8 cellular contexts compared by ENCODE assay signal in the genomic region with DNA sequence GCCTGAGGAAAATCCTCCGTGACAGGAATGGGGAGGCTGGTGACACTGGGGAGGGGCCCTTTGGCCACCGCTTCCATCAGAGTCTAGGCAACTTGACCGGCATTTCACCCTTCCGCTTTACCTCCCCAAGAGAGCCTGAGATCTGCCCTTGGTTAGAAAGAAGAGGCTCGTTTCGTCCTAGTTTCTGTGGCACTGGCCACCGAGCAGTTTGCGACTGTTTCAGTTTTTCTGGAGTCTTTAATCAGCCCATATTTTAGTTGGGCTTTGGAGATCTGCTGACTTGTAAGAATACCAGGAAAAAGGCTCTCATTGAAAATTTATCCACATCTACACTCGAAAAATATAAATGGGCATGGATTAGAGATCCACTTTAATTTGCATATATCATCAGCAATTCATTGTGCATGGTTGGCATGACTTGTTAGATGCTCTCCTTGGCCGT.
A peak's percentile ranks its signal among the peaks of the same experiment; 100 is the strongest.
DNase-seq lines count a peak whose midpoint lies in the region; ATAC-seq and TF ChIP-seq lines count a peak whose summit lies in the region.

No MANE protein-coding gene starts in this region.

- H3K9ac ChIP-seq in duodenal mucosa (ENCODE audit: low read depth in 1 of 2, low read length in 2 of 2), result no peak overlapping the region

- no peaks in the 10 kb centered on the region for H3K36me3 ChIP-seq in duodenal mucosa (ENCODE audit: control insufficient read depth in 1 of 2, insufficient read depth in 2 of 2, low read length in 2 of 2)

- H3K27me3 ChIP-seq in duodenal mucosa (ENCODE audit: control insufficient read depth in 1 of 2, insufficient read depth in 2 of 2, low read length in 2 of 2), result peaks cover 4 to 13% of the 10 kb centered on the region in 2 donors

- peak overlapping the region; percentile 87 to 95 (median 93) for H3K4me3 Mint-ChIP-seq in nephron

- peaks cover 32% of the 10 kb centered on the region for H3K27me3 Mint-ChIP-seq in nephron (ENCODE audit: low read depth)

- peaks cover 16% of the 10 kb centered on the region for H3K4me1 Mint-ChIP-seq in nephron

- H3K4me1 ChIP-seq in duodenal mucosa (ENCODE audit: control insufficient read depth in 1 of 2, insufficient read depth in 2 of 2, low read length in 2 of 2), result peaks cover 0 to 9% of the 10 kb centered on the region in 2 donors

- ATAC-seq in GM21529 (IDR thresholded peaks at IDR 0.05; ENCODE audit: unreplicated experiment) (peak; percentile 41), GM18517 (IDR thresholded peaks at IDR 0.05; ENCODE audit: unreplicated experiment) (no peak)

- H3K27ac ChIP-seq in C4-2B (peak overlapping the region; percentile 68), duodenal mucosa (ENCODE audit: low read depth, low read length) (no peak overlapping the region)

- peak overlapping the region; percentile 71 to 72 for H3K4me3 ChIP-seq in duodenal mucosa (ENCODE audit: low read depth in 1 of 2, low read length in 2 of 2)

- H3K9me3 Mint-ChIP-seq in nephron, result no peaks in the 10 kb centered on the region

- H3K27ac Mint-ChIP-seq in nephron, result peak overlapping the region in 2 of 3 experiments; percentile 11 to 90

- H3K9me3 ChIP-seq in duodenal mucosa (ENCODE audit: control insufficient read depth in 1 of 2, low read length in 2 of 2), result no peaks in the 10 kb centered on the region

- TF ChIP-seq CTCF in C4-2B (conservative IDR thresholded peaks at IDR 0.05) (no peak), nephron (IDR thresholded peaks at IDR 0.05; ENCODE audit: unreplicated experiment in 3 of 3) (no peak)

- DNase-seq in NCI-H748 (lab: John Stamatoyannopoulos, UW; ENCODE audit: unreplicated experiment) (peak; percentile 31), HuH-7.5 (ENCODE audit: low spot score) (no peak)
- no peak for DNase-seq in effector CD4-positive, alpha-beta T cell

- no peaks in the 10 kb centered on the region for H3K36me3 Mint-ChIP-seq in nephron (ENCODE audit: low read depth)
